34 cellular contexts compared by ENCODE assay signal in the genomic region with DNA sequence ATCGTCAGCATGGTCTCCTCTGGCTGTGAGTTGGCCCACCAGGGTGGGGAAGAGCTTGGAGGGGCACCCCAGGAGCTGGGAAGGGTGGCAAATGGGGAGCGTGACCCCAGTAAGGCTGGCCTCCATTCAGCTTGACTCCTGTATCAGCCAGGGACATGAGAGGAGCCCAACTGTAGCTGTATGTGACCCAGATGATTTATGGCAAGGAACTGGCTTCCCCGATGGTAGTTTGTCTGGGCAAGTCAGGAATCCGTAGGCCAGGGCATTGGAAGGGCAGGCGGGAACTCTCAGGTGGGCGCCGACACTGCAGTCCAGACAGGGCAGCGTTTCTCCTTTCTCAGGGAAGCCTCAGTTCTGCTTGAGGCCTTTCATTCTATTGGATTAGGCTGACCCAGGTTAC. TPM values are rescaled to one million over a fixed set of nuclear protein-coding genes. Genes with fewer than 3 reads are reported as not detected.
"Had no signal": no experiment of that assay in that cellular context is flagged by ENCODE, and none has a peak within 500 bp of the region (broad histone marks: within the 10 kb centered on the region; RNA-seq: fewer than 3 reads in every experiment).

No MANE protein-coding gene starts in this region.

- DNase-seq: activated B cell treated with CpG ODN at 0.5 μM for 24 hours; activated CD4-positive, alpha-beta memory T cell treated with anti-CD3 and anti-CD28 coated beads, Interleukin-2, amount 10 ng/mL, durations not matched to agents 7 days and 5 days; activated CD4-positive, alpha-beta T cell treated with anti-CD3 and anti-CD28 coated beads for 4 hours; activated CD4-positive, CD25-positive, alpha-beta regulatory T cell treated with anti-CD3 and anti-CD28 coated beads, Interleukin-2, amount 50 U/mL, for 72 hours; activated effector memory CD4-positive, alpha-beta T cell treated with Interleukin-2 at 50 U/mL for 16 hours; activated naive CD4-positive, alpha-beta T cell; activated naive CD4-positive, alpha-beta T cell treated with anti-CD3 and anti-CD28 coated beads, Interleukin-2, amount 50 U/mL, for 16 hours; activated naive CD8-positive, alpha-beta T cell treated with anti-CD3 and anti-CD28 coated beads for 36 hours; activated T-cell treated with anti-CD3 and anti-CD28 coated beads, Interleukin-2, amount 50 U/mL, for 24 hours; caudate nucleus; cerebellar nuclear complex; NCI-H1092 treated with DMSO at 0.1 percent for 48 hours; NCI-H1417; NCI-H187 treated with DMSO at 0.1 percent for 48 hours; NCI-H2081; NCI-H2171 treated with DMSO at 0.1 percent for 48 hours; NCI-H2227 treated with DMSO at 0.1 percent for 48 hours; NCI-H446; NCI-H510A treated with DMSO at 0.1 percent for 48 hours; NCI-H526 treated with DMSO at 0.1 percent for 48 hours; NCI-H774; PC-3; Peyer's patch; RPMI8226; SHP77 treated with DMSO at 0.1 percent for 48 hours; SK-N-SH; T-cell; T-helper 2 cell; T-helper 9 cell had no signal

- H3K36me3 ChIP-seq: Peyer's patch, SJSA1 had no signal

- H3K27ac ChIP-seq: Peyer's patch, SJSA1, VCaP had no signal

- H3K4me3 Mint-ChIP-seq: activated B cell treated with CpG ODN at 0.5 μM for 24 hours; activated CD4-positive, alpha-beta memory T cell treated with anti-CD3 and anti-CD28 coated beads, Interleukin-2, amount 10 ng/mL, durations not matched to agents 7 days and 5 days; activated naive CD8-positive, alpha-beta T cell treated with anti-CD3 and anti-CD28 coated beads for 36 hours; activated T-cell treated with anti-CD3 and anti-CD28 coated beads, Interleukin-2, amount 50 U/mL, for 24 hours; brain; T-cell had no signal

- H3K36me3 Mint-ChIP-seq: activated naive CD8-positive, alpha-beta T cell treated with anti-CD3 and anti-CD28 coated beads for 36 hours; brain; T-cell had no signal

- H3K27ac Mint-ChIP-seq: activated B cell treated with CpG ODN at 0.5 μM for 24 hours; activated CD4-positive, alpha-beta memory T cell treated with anti-CD3 and anti-CD28 coated beads, Interleukin-2, amount 10 ng/mL, durations not matched to agents 7 days and 5 days; activated naive CD8-positive, alpha-beta T cell treated with anti-CD3 and anti-CD28 coated beads for 36 hours; activated T-cell treated with anti-CD3 and anti-CD28 coated beads, Interleukin-2, amount 50 U/mL, for 24 hours had no signal

- H3K4me3 ChIP-seq: Peyer's patch, SJSA1 had no signal

- H3K27me3 ChIP-seq: Peyer's patch had no signal

- H3K9me3 Mint-ChIP-seq: activated B cell treated with CpG ODN at 0.5 μM for 24 hours; activated CD4-positive, alpha-beta memory T cell treated with anti-CD3 and anti-CD28 coated beads, Interleukin-2, amount 10 ng/mL, durations not matched to agents 7 days and 5 days; activated naive CD8-positive, alpha-beta T cell treated with anti-CD3 and anti-CD28 coated beads for 36 hours; activated T-cell treated with anti-CD3 and anti-CD28 coated beads, Interleukin-2, amount 50 U/mL, for 24 hours; T-cell had no signal

- H3K9me3 ChIP-seq: Peyer's patch, SJSA1, SK-N-SH had no signal

- H3K27me3 Mint-ChIP-seq: activated naive CD8-positive, alpha-beta T cell treated with anti-CD3 and anti-CD28 coated beads for 36 hours; activated T-cell treated with anti-CD3 and anti-CD28 coated beads, Interleukin-2, amount 50 U/mL, for 24 hours; T-cell had no signal

- ATAC-seq: PC-3, T-cell had no signal

- H3K4me2 ChIP-seq: SK-N-SH had no signal

- H3K9me2 ChIP-seq: SK-N-SH had no signal

RNA-seq across cellular contexts. Expression of gene SLC34A1, which starts 2.3 kb away (rescaled TPM):
- total RNA-seq: activated B cell treated with CpG ODN at 0.5 μM for 24 hours; activated naive CD8-positive, alpha-beta T cell treated with anti-CD3 and anti-CD28 coated beads for 36 hours; bronchial epithelial cell; SJSA1 had no signal

RNA-seq across cellular contexts. Expression of gene PFN3, which starts 13.9 kb away (rescaled TPM):
- total RNA-seq: activated B cell treated with CpG ODN at 0.5 μM for 24 hours; activated CD4-positive, alpha-beta memory T cell treated with anti-CD3 and anti-CD28 coated beads, Interleukin-2, amount 10 ng/mL, durations not matched to agents 7 days and 5 days; activated naive CD8-positive, alpha-beta T cell treated with anti-CD3 and anti-CD28 coated beads for 36 hours; bronchial epithelial cell; M059J; PC-3; Peyer's patch; SJSA1; T-cell had no signal
